ENCODE assay signal across 1 cellular context in the genomic region with DNA sequence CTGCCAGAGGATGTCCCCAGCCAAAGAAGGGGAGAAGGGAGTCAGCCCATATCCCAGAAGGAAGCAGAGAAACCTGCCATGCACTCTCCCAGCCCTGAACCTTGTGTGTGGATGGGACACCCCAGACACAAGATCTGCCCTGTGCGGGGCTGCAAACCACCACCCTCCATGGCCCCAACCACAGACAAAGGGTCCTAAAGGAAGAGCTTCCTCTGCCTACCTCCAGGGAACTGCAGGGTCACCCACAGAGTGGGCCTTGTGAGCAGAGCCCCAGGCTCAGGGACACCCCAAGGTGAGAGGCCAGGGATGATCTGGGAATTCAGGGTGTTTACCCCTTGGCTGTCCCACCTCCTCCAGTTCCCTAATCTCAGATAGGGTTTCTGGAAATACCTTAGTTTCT.
TF ChIP-seq lines count a peak whose summit lies in the region.

No MANE protein-coding gene starts in this region.

TF ChIP-seq in H1, 55 proteins besides CTCF, POLR2A, EP300 and RAD21:
- TF ChIP-seq EGR1 (IDR thresholded peaks at IDR 0.05; ENCODE audit: borderline replicate concordance, low read depth, low read length) (no peak), ASH2L (IDR thresholded peaks at IDR 0.05; ENCODE audit: low read length) (no peak), FOSL1 (IDR thresholded peaks at IDR 0.05; ENCODE audit: insufficient read depth, low read depth, low read length) (no peak), TEAD4 (IDR thresholded peaks at IDR 0.05; ENCODE audit: low read depth, low read length) (no peak), SP4 (IDR thresholded peaks at IDR 0.05; ENCODE audit: low read length) (no peak), CEBPB (IDR thresholded peaks at IDR 0.05; ENCODE audit: low read depth, low read length) (no peak), GABPA (IDR thresholded peaks at IDR 0.05; ENCODE audit: borderline replicate concordance, insufficient read depth, low read length) (no peak), RXRA (IDR thresholded peaks at IDR 0.05; ENCODE audit: insufficient read depth, low read depth, low read length) (no peak)
